ENCODE assay signal across 8 cellular contexts in the genomic region with DNA sequence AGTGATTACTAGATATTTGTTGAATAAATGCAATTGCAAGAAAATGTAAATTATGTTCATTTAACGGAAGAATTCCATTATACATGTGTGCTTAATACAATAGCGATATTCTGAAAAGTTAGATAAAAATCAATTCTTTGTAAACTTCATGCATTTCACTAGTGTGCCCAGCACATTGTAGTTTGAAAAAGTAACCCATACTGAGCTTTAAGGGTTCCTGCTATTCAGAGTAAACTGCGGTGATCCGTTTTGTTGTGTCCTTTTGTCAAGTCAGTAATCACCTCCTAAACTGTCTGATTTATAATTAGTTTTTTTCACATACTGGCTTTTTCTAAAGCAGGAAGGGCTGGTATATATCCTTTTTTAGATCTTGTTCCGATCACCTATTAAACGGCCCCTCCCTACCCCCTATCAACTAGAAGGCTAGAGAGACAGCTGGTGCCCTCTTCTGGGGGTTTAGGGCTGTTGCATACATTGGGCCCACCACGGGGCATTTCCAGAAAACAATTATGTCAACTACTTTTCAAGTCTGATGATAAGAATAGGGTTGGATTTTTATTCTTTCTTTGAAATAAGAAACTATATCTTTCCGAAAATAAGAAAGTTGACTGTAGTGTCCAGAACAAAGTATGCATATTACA. TPM values are rescaled to one million over a fixed set of nuclear protein-coding genes. Genes with fewer than 3 reads are reported as not detected.
A peak's percentile ranks its signal among the peaks of the same experiment; 100 is the strongest.
DNase-seq lines count a peak whose midpoint lies in the region; ATAC-seq and TF ChIP-seq lines count a peak whose summit lies in the region.

No MANE protein-coding gene starts in this region.

- TF ChIP-seq POLR2A in adrenal gland (IDR thresholded peaks at IDR 0.05) (no peak), upper lobe of left lung (IDR thresholded peaks at IDR 0.05) (no peak)

- no peaks in the 10 kb centered on the region for H3K4me1 Mint-ChIP-seq in activated CD4-positive, alpha-beta T cell treated with anti-CD3 and anti-CD28 coated beads, Interleukin-2, amount 10 ng/mL, durations not matched to agents 7 days and 5 days
- no peaks in the 10 kb centered on the region for H3K4me1 Mint-ChIP-seq in activated CD4-positive, alpha-beta T cell treated with anti-CD3 and anti-CD28 coated beads, Interleukin-2, amount 10 ng/mL, durations not matched to agents 24 days and 14 days

- H3K36me3 ChIP-seq in adrenal gland (replicated peaks in 1 of 2) (no peaks in the 10 kb centered on the region), upper lobe of left lung (no peaks in the 10 kb centered on the region)

- H3K9me3 Mint-ChIP-seq in activated CD4-positive, alpha-beta T cell treated with anti-CD3 and anti-CD28 coated beads, Interleukin-2, amount 10 ng/mL, durations not matched to agents 7 days and 5 days = no peaks in the 10 kb centered on the region
- no peaks in the 10 kb centered on the region for H3K9me3 Mint-ChIP-seq in activated CD4-positive, alpha-beta T cell treated with anti-CD3 and anti-CD28 coated beads, Interleukin-2, amount 10 ng/mL, durations not matched to agents 24 days and 14 days

- no peaks in the 10 kb centered on the region for H3K36me3 Mint-ChIP-seq in activated CD4-positive, alpha-beta T cell treated with anti-CD3 and anti-CD28 coated beads, Interleukin-2, amount 10 ng/mL, durations not matched to agents 7 days and 5 days (ENCODE audit: low read depth)
- H3K36me3 Mint-ChIP-seq in activated CD4-positive, alpha-beta T cell treated with anti-CD3 and anti-CD28 coated beads, Interleukin-2, amount 10 ng/mL, durations not matched to agents 24 days and 14 days (ENCODE audit: low read depth) = no peaks in the 10 kb centered on the region

- H3K27me3 ChIP-seq in adrenal gland (peaks cover 36% of the 10 kb centered on the region), upper lobe of left lung (no peaks in the 10 kb centered on the region)

- no peak overlapping the region for H3K27ac Mint-ChIP-seq in activated CD4-positive, alpha-beta T cell treated with anti-CD3 and anti-CD28 coated beads, Interleukin-2, amount 10 ng/mL, durations not matched to agents 7 days and 5 days
- no peak overlapping the region for H3K27ac Mint-ChIP-seq in activated CD4-positive, alpha-beta T cell treated with anti-CD3 and anti-CD28 coated beads, Interleukin-2, amount 10 ng/mL, durations not matched to agents 24 days and 14 days

- CTCF ChIA-PET in activated CD4-positive, alpha-beta T cell treated with anti-CD3 and anti-CD28 coated beads, Interleukin-2, amount 10 ng/mL, durations not matched to agents 7 days and 5 days (lab: Charles Lee) = interaction anchor here (0.9 kb wide), 1 partner anchor 19 kb away, joined by 3 read pairs; no protein-coding TSS in a partner anchor

- no peak overlapping the region for H3K4me3 Mint-ChIP-seq in activated CD4-positive, alpha-beta T cell treated with anti-CD3 and anti-CD28 coated beads, Interleukin-2, amount 10 ng/mL, durations not matched to agents 7 days and 5 days
- H3K4me3 Mint-ChIP-seq in activated CD4-positive, alpha-beta T cell treated with anti-CD3 and anti-CD28 coated beads, Interleukin-2, amount 10 ng/mL, durations not matched to agents 24 days and 14 days = no peak overlapping the region

- TF ChIP-seq EP300 in upper lobe of left lung (IDR thresholded peaks at IDR 0.05) = no peak

- WGBS in adrenal gland, 4 donors = 23 to 34% (median 26%) methylated on average over 8 of the region's 8 CpGs
- WGBS in upper lobe of left lung, 2 donors = 31 to 32% methylated on average over 8 of the region's 8 CpGs

- H3K4me1 ChIP-seq in adrenal gland (replicated peaks in 1 of 2) (no peaks in the 10 kb centered on the region), upper lobe of left lung (no peaks in the 10 kb centered on the region)

- TF ChIP-seq CTCF in adrenal gland (IDR thresholded peaks at IDR 0.05) (peak; percentile 33 to 55 (median 44)), upper lobe of left lung (IDR thresholded peaks at IDR 0.05) (peak; percentile 11 to 59 (median 38))

- no peak overlapping the region for H3K4me3 ChIP-seq in adrenal gland
- no peak overlapping the region for H3K4me3 ChIP-seq in upper lobe of left lung

- POLR2A ChIA-PET in activated CD4-positive, alpha-beta T cell treated with anti-CD3 and anti-CD28 coated beads, Interleukin-2, amount 10 ng/mL, durations not matched to agents 7 days and 5 days (lab: Charles Lee) = no interaction called here

- intact Hi-C loops in activated CD4-positive, alpha-beta T cell treated with anti-CD3 and anti-CD28 coated beads, Interleukin-2, amount 10 ng/mL, durations not matched to agents 24 days and 14 days (cut with micrococcal nuclease) = loop anchor here (5.0 kb wide), 1 partner anchor 156 kb away; no protein-coding TSS in a partner anchor
- intact Hi-C loops in adrenal gland (cut with DNase I) = no loop called here

- peak in 1 of 2 donors; percentile 64 for ATAC-seq in upper lobe of left lung (ENCODE audit: low FRiP score in 2 of 2)

- H3K9me3 ChIP-seq in adrenal gland (replicated peaks in 1 of 3) = no peaks in the 10 kb centered on the region
- no peaks in the 10 kb centered on the region for H3K9me3 ChIP-seq in upper lobe of left lung

- H3K27ac ChIP-seq in adrenal gland (no peak overlapping the region), upper lobe of left lung (no peak overlapping the region)

- H3K27me3 Mint-ChIP-seq in activated CD4-positive, alpha-beta T cell treated with anti-CD3 and anti-CD28 coated beads, Interleukin-2, amount 10 ng/mL, durations not matched to agents 7 days and 5 days = peaks cover 4% of the 10 kb centered on the region
- H3K27me3 Mint-ChIP-seq in activated CD4-positive, alpha-beta T cell treated with anti-CD3 and anti-CD28 coated beads, Interleukin-2, amount 10 ng/mL, durations not matched to agents 24 days and 14 days = no peaks in the 10 kb centered on the region

- peak; percentile 5 for DNase-seq in activated CD4-positive, alpha-beta T cell treated with anti-CD3 and anti-CD28 coated beads, Interleukin-2, amount 10 ng/mL, durations not matched to agents 7 days and 5 days
- no peak for DNase-seq in activated CD4-positive, alpha-beta T cell treated with anti-CD3 and anti-CD28 coated beads, Interleukin-2, amount 10 ng/mL, durations not matched to agents 24 days and 14 days
- peak; percentile 8 for DNase-seq in HuH-7.5 (ENCODE audit: low spot score)
- DNase-seq in adrenal gland = peak; percentile 18 to 53 (median 23)
- peak; percentile 45 for DNase-seq in inferior parietal cortex (ENCODE audit: extremely low spot score)
- DNase-seq in upper lobe of left lung = no peak
- DNase-seq in activated CD8-positive, alpha-beta memory T cell treated with anti-CD3 and anti-CD28 coated beads, Interleukin-2, amount 50 U/mL, for 48 hours = no peak
- DNase-seq in NCI-H1694 treated with DMSO at 0.1 percent for 48 hours (lab: John Stamatoyannopoulos, UW) = no peak

RNA-seq across cellular contexts. Expression of a gene that starts 7.0 kb away (rescaled TPM):
- total RNA-seq in activated CD4-positive, alpha-beta T cell treated with anti-CD3 and anti-CD28 coated beads, Interleukin-2, amount 10 ng/mL, durations not matched to agents 7 days and 5 days = not detected
- total RNA-seq in activated CD4-positive, alpha-beta T cell treated with anti-CD3 and anti-CD28 coated beads, Interleukin-2, amount 10 ng/mL, durations not matched to agents 24 days and 14 days = not detected in 2 replicates
- total RNA-seq in adrenal gland = not detected
- not detected for polyA plus RNA-seq in adrenal gland
- not detected for total RNA-seq in upper lobe of left lung

Comparison
In these comparisons a context has a peak if more than half of its experiments do, and no peak if none do; other contexts are left out.
1. DNase-seq: peak in activated CD4-positive, alpha-beta T cell treated with anti-CD3 and anti-CD28 coated beads, Interleukin-2, amount 10 ng/mL, durations not matched to agents 7 days and 5 days (single experiment), HuH-7.5 (single experiment), adrenal gland (7 of 7) and inferior parietal cortex (single experiment); none in activated CD4-positive, alpha-beta T cell treated with anti-CD3 and anti-CD28 coated beads, Interleukin-2, amount 10 ng/mL, durations not matched to agents 24 days and 14 days (single experiment), upper lobe of left lung (0 of 2), activated CD8-positive, alpha-beta memory T cell treated with anti-CD3 and anti-CD28 coated beads, Interleukin-2, amount 50 U/mL, for 48 hours (single experiment) and NCI-H1694 treated with DMSO at 0.1 percent for 48 hours (single experiment).